Comparison of ENCODE assay signal across 8 cellular contexts in the genomic region with DNA sequence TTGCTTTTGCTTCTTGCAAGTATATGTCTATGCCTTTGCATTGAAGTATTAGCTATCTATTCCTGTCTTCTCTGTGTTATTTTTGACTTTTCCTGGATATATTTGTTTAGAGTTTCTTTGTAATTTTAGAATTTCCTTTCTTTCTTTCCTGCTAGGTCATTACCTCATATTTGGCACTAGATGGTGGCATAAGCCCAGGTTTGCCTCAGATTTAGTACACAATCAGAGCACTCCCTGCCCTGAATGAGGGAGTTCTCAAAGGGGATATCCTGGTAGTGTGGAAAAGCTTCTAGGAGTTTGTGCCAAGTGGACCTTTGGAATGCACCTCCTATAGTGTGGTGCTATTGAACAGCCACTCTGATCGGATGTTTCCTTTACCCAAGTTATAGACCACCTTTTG.
A peak's percentile ranks its signal among the peaks of the same experiment; 100 is the strongest.
DNase-seq lines count a peak whose midpoint lies in the region; ATAC-seq and TF ChIP-seq lines count a peak whose summit lies in the region.

No MANE protein-coding gene starts in this region.

- H4K20me1 ChIP-seq in neural progenitor cell (ENCODE audit: low read depth): no peaks in the 10 kb centered on the region

- H3F3A ChIP-seq in neural progenitor cell (ENCODE audit: low read depth): no peaks in the 10 kb centered on the region

- H3K27ac Mint-ChIP-seq in neural progenitor cell: no peak overlapping the region

- no peaks in the 10 kb centered on the region for H3K27me3 Mint-ChIP-seq in neural progenitor cell (ENCODE audit: insufficient read depth, low read depth)

- DNase-seq in NCI-H2081 (lab: John Stamatoyannopoulos, UW): peak; percentile 33 to 51
- DNase-seq in body of pancreas: peak in 3 of 4 donors; percentile 7 to 24 (median 12)
- peak; percentile 68 for DNase-seq in neural progenitor cell (ENCODE audit: low spot score)
- no peak for DNase-seq in cortex of kidney (lab: John Stamatoyannopoulos, UW)
- no peak for DNase-seq in NCI-H2107 (lab: John Stamatoyannopoulos, UW)
- no peak for DNase-seq in KG1 (lab: John Stamatoyannopoulos, UW)

- H3K4me1 ChIP-seq in body of pancreas: no peaks in the 10 kb centered on the region
- peaks cover 11% of the 10 kb centered on the region for H3K4me1 ChIP-seq in neural progenitor cell

- ATAC-seq in GM18511 (IDR thresholded peaks at IDR 0.05; ENCODE audit: unreplicated experiment): peak; percentile 52
- no peak for ATAC-seq in body of pancreas
- no peak for ATAC-seq in HG02588 (IDR thresholded peaks at IDR 0.05; ENCODE audit: unreplicated experiment)

- no peak overlapping the region for H2AFZ ChIP-seq in neural progenitor cell (replicated peaks)

- TF ChIP-seq CTCF in body of pancreas (IDR thresholded peaks at IDR 0.05) (peak in 4 of 7 experiments; percentile 39 to 47 (median 44)), neural progenitor cell (IDR thresholded peaks at IDR 0.05) (peak; percentile 66)

- WGBS in body of pancreas, 2 donors: 42 to 48% methylated on average over 1 of the region's 1 CpG

- no peak overlapping the region for H3K9ac ChIP-seq in neural progenitor cell

- TF ChIP-seq POLR2A in body of pancreas (IDR thresholded peaks at IDR 0.05): no peak

- no peak overlapping the region for H3K4me3 Mint-ChIP-seq in neural progenitor cell

- H3K4me1 Mint-ChIP-seq in neural progenitor cell: peaks cover 13% of the 10 kb centered on the region

- intact Hi-C loops in body of pancreas (cut with DNase I): no loop called here

- H3K36me3 Mint-ChIP-seq in neural progenitor cell: no peaks in the 10 kb centered on the region

- H3K9me3 ChIP-seq in body of pancreas (no peaks in the 10 kb centered on the region), neural progenitor cell (ENCODE audit: low read depth) (peaks cover 14% of the 10 kb centered on the region)

- H3K4me2 ChIP-seq in neural progenitor cell: no peak overlapping the region

- H3K79me2 ChIP-seq in neural progenitor cell (ENCODE audit: low read depth): no peaks in the 10 kb centered on the region

- H3K27ac ChIP-seq in body of pancreas: no peak overlapping the region
- no peak overlapping the region for H3K27ac ChIP-seq in neural progenitor cell

- no peaks in the 10 kb centered on the region for H3K9me3 Mint-ChIP-seq in neural progenitor cell

- no peaks in the 10 kb centered on the region for H3K27me3 ChIP-seq in body of pancreas
- no peaks in the 10 kb centered on the region for H3K27me3 ChIP-seq in neural progenitor cell

- H3K4me3 ChIP-seq in body of pancreas: no peak overlapping the region
- no peak overlapping the region for H3K4me3 ChIP-seq in neural progenitor cell

- H3K36me3 ChIP-seq in body of pancreas (replicated peaks in 1 of 2; ENCODE audit: insufficient read depth in 1 of 2, low read depth in 2 of 2) (no peaks in the 10 kb centered on the region), neural progenitor cell (peaks cover 10% of the 10 kb centered on the region)

Comparison
In these comparisons a context has a peak if more than half of its experiments do, and no peak if none do; other contexts are left out.
1. DNase-seq: peak in NCI-H2081 (2 of 2), body of pancreas (3 of 4) and neural progenitor cell (single experiment); none in cortex of kidney (single experiment), NCI-H2107 (single experiment) and KG1 (single experiment).